ENCODE assay signal across 13 cellular contexts in the genomic region with DNA sequence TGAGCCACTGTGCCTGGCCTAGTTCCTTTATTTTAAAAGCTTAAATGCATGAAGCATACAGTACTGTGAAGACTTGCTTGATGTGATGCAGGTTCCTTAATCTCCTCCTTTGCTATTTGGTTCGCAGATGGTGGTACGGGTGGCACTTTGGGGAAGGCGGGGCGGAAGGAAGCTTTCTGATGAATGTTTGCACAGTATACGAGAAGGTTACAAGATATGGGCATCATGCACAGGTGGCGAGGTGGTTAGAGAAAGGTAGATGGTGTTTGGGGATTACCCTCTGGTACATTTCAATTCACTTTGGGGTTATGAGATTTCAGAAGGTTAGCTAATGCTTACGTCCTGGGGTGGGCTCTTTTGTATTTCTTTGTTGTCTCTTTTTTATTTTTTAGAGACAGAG.
A peak's percentile ranks its signal among the peaks of the same experiment; 100 is the strongest.
DNase-seq lines count a peak whose midpoint lies in the region; ATAC-seq lines count a peak whose summit lies in the region.
"Had no signal": no experiment of that assay in that cellular context is flagged by ENCODE, and none has a peak within 500 bp of the region (broad histone marks: within the 10 kb centered on the region; RNA-seq: fewer than 3 reads in every experiment).

No MANE protein-coding gene starts in this region.

- H3K27me3 Mint-ChIP-seq in activated naive CD8-positive, alpha-beta T cell treated with anti-CD3 and anti-CD28 coated beads, Interleukin-2, amount 50 U/mL, for 24 hours = no peaks in the 10 kb centered on the region
- no peaks in the 10 kb centered on the region for H3K27me3 Mint-ChIP-seq in stimulated activated naive CD8-positive, alpha-beta T cell treated with anti-CD3 and anti-CD28 coated beads, Interleukin-15, Interleukin-2, amounts not matched to agents 100 ng/mL and 50 ng/mL, for 24 hours

- H3K27ac Mint-ChIP-seq in activated naive CD8-positive, alpha-beta T cell treated with anti-CD3 and anti-CD28 coated beads, Interleukin-2, amount 50 U/mL, for 24 hours = peak overlapping the region; percentile 97
- H3K27ac Mint-ChIP-seq in stimulated activated naive CD8-positive, alpha-beta T cell treated with anti-CD3 and anti-CD28 coated beads, Interleukin-15, Interleukin-2, amounts not matched to agents 100 ng/mL and 50 ng/mL, for 24 hours = peak overlapping the region; percentile 96

- peak; percentile 43 for DNase-seq in activated naive CD4-positive, alpha-beta T cell treated with Interleukin-2 at 50 U/mL for 16 hours
- no peak for DNase-seq in activated naive CD4-positive, alpha-beta T cell treated with anti-CD3 and anti-CD28 coated beads, Interleukin-2, amount 50 U/mL, for 16 hours
- DNase-seq in T-helper 2 cell = peak in 3 of 5 experiments; percentile 47 to 76 (median 71)
- DNase-seq in activated naive CD8-positive, alpha-beta T cell treated with anti-CD3 and anti-CD28 coated beads, Interleukin-2, amount 50 U/mL, for 24 hours = no peak
- no peak for DNase-seq in COLO829 (ENCODE audit: low spot score)
- DNase-seq in kidney tubule cell (ENCODE audit: low spot score) = no peak
- DNase-seq: caudate nucleus, HCEC 1CT, mesenchymal stem cell, NCI-H226, nucleus accumbens had no signal

- H3K36me3 Mint-ChIP-seq in activated naive CD8-positive, alpha-beta T cell treated with anti-CD3 and anti-CD28 coated beads, Interleukin-2, amount 50 U/mL, for 24 hours (ENCODE audit: low read depth) = peaks cover 82% of the 10 kb centered on the region
- H3K36me3 Mint-ChIP-seq in stimulated activated naive CD8-positive, alpha-beta T cell treated with anti-CD3 and anti-CD28 coated beads, Interleukin-15, Interleukin-2, amounts not matched to agents 100 ng/mL and 50 ng/mL, for 24 hours (ENCODE audit: low read depth) = peaks cover 86% of the 10 kb centered on the region

- H3K9me3 Mint-ChIP-seq in activated naive CD8-positive, alpha-beta T cell treated with anti-CD3 and anti-CD28 coated beads, Interleukin-2, amount 50 U/mL, for 24 hours = no peaks in the 10 kb centered on the region
- no peaks in the 10 kb centered on the region for H3K9me3 Mint-ChIP-seq in stimulated activated naive CD8-positive, alpha-beta T cell treated with anti-CD3 and anti-CD28 coated beads, Interleukin-15, Interleukin-2, amounts not matched to agents 100 ng/mL and 50 ng/mL, for 24 hours

- ATAC-seq in activated naive CD8-positive, alpha-beta T cell treated with anti-CD3 and anti-CD28 coated beads, Interleukin-2, amount 50 U/mL, for 24 hours = peak; percentile 55
- ATAC-seq in HG02840 (IDR thresholded peaks at IDR 0.05; ENCODE audit: low FRiP score, unreplicated experiment) = no peak

- H3K4me3 Mint-ChIP-seq in activated naive CD8-positive, alpha-beta T cell treated with anti-CD3 and anti-CD28 coated beads, Interleukin-2, amount 50 U/mL, for 24 hours = peak overlapping the region; percentile 74
- H3K4me3 Mint-ChIP-seq in stimulated activated naive CD8-positive, alpha-beta T cell treated with anti-CD3 and anti-CD28 coated beads, Interleukin-15, Interleukin-2, amounts not matched to agents 100 ng/mL and 50 ng/mL, for 24 hours = peak overlapping the region; percentile 72

- peaks cover 99% of the 10 kb centered on the region for H3K4me1 Mint-ChIP-seq in activated naive CD8-positive, alpha-beta T cell treated with anti-CD3 and anti-CD28 coated beads, Interleukin-2, amount 50 U/mL, for 24 hours
- peaks cover 99% of the 10 kb centered on the region for H3K4me1 Mint-ChIP-seq in stimulated activated naive CD8-positive, alpha-beta T cell treated with anti-CD3 and anti-CD28 coated beads, Interleukin-15, Interleukin-2, amounts not matched to agents 100 ng/mL and 50 ng/mL, for 24 hours (ENCODE audit: low read depth)

Comparison
In these comparisons a context has a peak if more than half of its experiments do, and no peak if none do; other contexts are left out.
1. DNase-seq: peak in activated naive CD4-positive, alpha-beta T cell treated with Interleukin-2 at 50 U/mL for 16 hours (single experiment) and T-helper 2 cell (3 of 5); none in activated naive CD4-positive, alpha-beta T cell treated with anti-CD3 and anti-CD28 coated beads, Interleukin-2, amount 50 U/mL, for 16 hours (single experiment), activated naive CD8-positive, alpha-beta T cell treated with anti-CD3 and anti-CD28 coated beads, Interleukin-2, amount 50 U/mL, for 24 hours (single experiment), COLO829 (single experiment) and kidney tubule cell (single experiment).